Comparison of ENCODE assay signal across 1 cellular context in genomic region chr17:40417609-40418427, GRCh38.
A peak's percentile ranks its signal among the peaks of the same experiment; 100 is the strongest.
TF ChIP-seq lines count a peak whose summit lies in the region.

A gene with protein sequence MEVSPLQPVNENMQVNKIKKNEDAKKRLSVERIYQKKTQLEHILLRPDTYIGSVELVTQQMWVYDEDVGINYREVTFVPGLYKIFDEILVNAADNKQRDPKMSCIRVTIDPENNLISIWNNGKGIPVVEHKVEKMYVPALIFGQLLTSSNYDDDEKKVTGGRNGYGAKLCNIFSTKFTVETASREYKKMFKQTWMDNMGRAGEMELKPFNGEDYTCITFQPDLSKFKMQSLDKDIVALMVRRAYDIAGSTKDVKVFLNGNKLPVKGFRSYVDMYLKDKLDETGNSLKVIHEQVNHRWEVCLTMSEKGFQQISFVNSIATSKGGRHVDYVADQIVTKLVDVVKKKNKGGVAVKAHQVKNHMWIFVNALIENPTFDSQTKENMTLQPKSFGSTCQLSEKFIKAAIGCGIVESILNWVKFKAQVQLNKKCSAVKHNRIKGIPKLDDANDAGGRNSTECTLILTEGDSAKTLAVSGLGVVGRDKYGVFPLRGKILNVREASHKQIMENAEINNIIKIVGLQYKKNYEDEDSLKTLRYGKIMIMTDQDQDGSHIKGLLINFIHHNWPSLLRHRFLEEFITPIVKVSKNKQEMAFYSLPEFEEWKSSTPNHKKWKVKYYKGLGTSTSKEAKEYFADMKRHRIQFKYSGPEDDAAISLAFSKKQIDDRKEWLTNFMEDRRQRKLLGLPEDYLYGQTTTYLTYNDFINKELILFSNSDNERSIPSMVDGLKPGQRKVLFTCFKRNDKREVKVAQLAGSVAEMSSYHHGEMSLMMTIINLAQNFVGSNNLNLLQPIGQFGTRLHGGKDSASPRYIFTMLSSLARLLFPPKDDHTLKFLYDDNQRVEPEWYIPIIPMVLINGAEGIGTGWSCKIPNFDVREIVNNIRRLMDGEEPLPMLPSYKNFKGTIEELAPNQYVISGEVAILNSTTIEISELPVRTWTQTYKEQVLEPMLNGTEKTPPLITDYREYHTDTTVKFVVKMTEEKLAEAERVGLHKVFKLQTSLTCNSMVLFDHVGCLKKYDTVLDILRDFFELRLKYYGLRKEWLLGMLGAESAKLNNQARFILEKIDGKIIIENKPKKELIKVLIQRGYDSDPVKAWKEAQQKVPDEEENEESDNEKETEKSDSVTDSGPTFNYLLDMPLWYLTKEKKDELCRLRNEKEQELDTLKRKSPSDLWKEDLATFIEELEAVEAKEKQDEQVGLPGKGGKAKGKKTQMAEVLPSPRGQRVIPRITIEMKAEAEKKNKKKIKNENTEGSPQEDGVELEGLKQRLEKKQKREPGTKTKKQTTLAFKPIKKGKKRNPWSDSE (N-terminal part only) (minus strand): TSS chr17:40417896. CDS start chr17:40417791, 105 bp downstream.

TF ChIP-seq in GM12878, 131 proteins besides CTCF, POLR2A, EP300 and RAD21 (continued from another document and continues in another):
- TF ChIP-seq, protein P1, sequence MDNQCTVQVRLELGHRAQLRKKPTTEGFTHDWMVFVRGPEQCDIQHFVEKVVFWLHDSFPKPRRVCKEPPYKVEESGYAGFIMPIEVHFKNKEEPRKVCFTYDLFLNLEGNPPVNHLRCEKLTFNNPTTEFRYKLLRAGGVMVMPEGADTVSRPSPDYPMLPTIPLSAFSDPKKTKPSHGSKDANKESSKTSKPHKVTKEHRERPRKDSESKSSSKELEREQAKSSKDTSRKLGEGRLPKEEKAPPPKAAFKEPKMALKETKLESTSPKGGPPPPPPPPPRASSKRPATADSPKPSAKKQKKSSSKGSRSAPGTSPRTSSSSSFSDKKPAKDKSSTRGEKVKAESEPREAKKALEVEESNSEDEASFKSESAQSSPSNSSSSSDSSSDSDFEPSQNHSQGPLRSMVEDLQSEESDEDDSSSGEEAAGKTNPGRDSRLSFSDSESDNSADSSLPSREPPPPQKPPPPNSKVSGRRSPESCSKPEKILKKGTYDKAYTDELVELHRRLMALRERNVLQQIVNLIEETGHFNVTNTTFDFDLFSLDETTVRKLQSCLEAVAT (IDR thresholded peaks at IDR 0.05), result no peak
- TF ChIP-seq SRF (IDR thresholded peaks at IDR 0.05; ENCODE audit: low read depth in 2 of 2, low read length in 2 of 2) (0 out of 4 replicates have a peak, but pooled peaks of 1 of the 2 experiments have one; percentile 10), MEF2A (IDR thresholded peaks at IDR 0.05; ENCODE audit: insufficient read depth, low read depth, low read length) (no peak), CBX3 (IDR thresholded peaks at IDR 0.05; ENCODE audit: borderline replicate concordance, low read depth) (no peak), NR2C1 (IDR thresholded peaks at IDR 0.05) (no peak), CBFB (IDR thresholded peaks at IDR 0.05; ENCODE audit: low read depth) (peak; percentile 34; the same call in 1 of the 2 replicates), GATAD2B (conservative IDR thresholded peaks at IDR 0.05; ENCODE audit: low read depth) (peak; percentile 77), TCF7 (IDR thresholded peaks at IDR 0.05; ENCODE audit: borderline replicate concordance) (no peak), POU2F2 (IDR thresholded peaks at IDR 0.05; ENCODE audit: borderline replicate concordance, low read depth, low read length) (peak; percentile 52; the same call in 1 of the 3 replicates), ZBED1 (IDR thresholded peaks at IDR 0.05; ENCODE audit: borderline replicate concordance) (no peak), IRF4 (IDR thresholded peaks at IDR 0.05; ENCODE audit: low read depth, low read length) (no peak), SPI1 (IDR thresholded peaks at IDR 0.05; ENCODE audit: borderline replicate concordance, insufficient read depth, low read depth, low read length) (no peak), JUND (IDR thresholded peaks at IDR 0.05; ENCODE audit: low read depth, low read length) (no peak), PAX8 (IDR thresholded peaks at IDR 0.05) (no peak), ZNF384 (IDR thresholded peaks at IDR 0.05; ENCODE audit: borderline replicate concordance, low read depth, low read length) (no peak), MAX (IDR thresholded peaks at IDR 0.05; ENCODE audit: low read depth, low read length) (peak; percentile 50; the same call in 1 of the 2 replicates), JUNB (IDR thresholded peaks at IDR 0.05) (no peak), EGR1 (IDR thresholded peaks at IDR 0.05; ENCODE audit: borderline replicate concordance in 1 of 2, low read depth in 2 of 2, low read length in 2 of 2) (no peak), RELB (IDR thresholded peaks at IDR 0.05; ENCODE audit: low read depth) (peak; percentile 67), MYB (IDR thresholded peaks at IDR 0.05; ENCODE audit: borderline replicate concordance, low read depth, low read length) (no peak), BMI1 (IDR thresholded peaks at IDR 0.05; ENCODE audit: borderline replicate concordance) (no peak), NBN (IDR thresholded peaks at IDR 0.05) (0 out of 2 replicates have a peak, but pooled peaks have one; percentile 28), FOXM1 (IDR thresholded peaks at IDR 0.05; ENCODE audit: low read depth, low read length) (peak; percentile 98), ZSCAN29 (IDR thresholded peaks at IDR 0.05) (no peak), STAT3 (IDR thresholded peaks at IDR 0.05; ENCODE audit: low read depth, low read length) (no peak), CHD2 (IDR thresholded peaks at IDR 0.05; ENCODE audit: borderline replicate concordance, low read depth, low read length) (peak; percentile 97), BRCA1 (IDR thresholded peaks at IDR 0.05; ENCODE audit: low read depth, low read length) (0 out of 2 replicates have a peak, but pooled peaks have one; percentile 16), REST (IDR thresholded peaks at IDR 0.05; ENCODE audit: low read depth, low read length) (no peak), NFYA (IDR thresholded peaks at IDR 0.05; ENCODE audit: borderline replicate concordance, low read depth, low read length) (peak; percentile 99), CHD1 (IDR thresholded peaks at IDR 0.05; ENCODE audit: low read depth, low read length) (no peak), BHLHE40 (IDR thresholded peaks at IDR 0.05; ENCODE audit: borderline replicate concordance in 1 of 2, low read depth in 2 of 2, low read length in 1 of 2) (peak; percentile 51 to 76; a peak in 2 of 4 replicates), CEBPZ (IDR thresholded peaks at IDR 0.05; ENCODE audit: low read depth, low read length) (peak; percentile 80), YY1 (IDR thresholded peaks at IDR 0.05; ENCODE audit: low read depth, low read length) (no peak), MXI1 (IDR thresholded peaks at IDR 0.05; ENCODE audit: low read depth, low read length) (peak; percentile 83), KAT2A (conservative IDR thresholded peaks at IDR 0.05; ENCODE audit: control insufficient read depth, low read depth, low read length) (no peak), EZH2 (IDR thresholded peaks at IDR 0.05; ENCODE audit: borderline replicate concordance, control insufficient read depth, low read depth, low read length) (no peak), RBBP5 (conservative IDR thresholded peaks at IDR 0.05) (no peak), KLF5 (IDR thresholded peaks at IDR 0.05; ENCODE audit: partially characterized antibody) (no peak)
- TF ChIP-seq, protein P2, sequence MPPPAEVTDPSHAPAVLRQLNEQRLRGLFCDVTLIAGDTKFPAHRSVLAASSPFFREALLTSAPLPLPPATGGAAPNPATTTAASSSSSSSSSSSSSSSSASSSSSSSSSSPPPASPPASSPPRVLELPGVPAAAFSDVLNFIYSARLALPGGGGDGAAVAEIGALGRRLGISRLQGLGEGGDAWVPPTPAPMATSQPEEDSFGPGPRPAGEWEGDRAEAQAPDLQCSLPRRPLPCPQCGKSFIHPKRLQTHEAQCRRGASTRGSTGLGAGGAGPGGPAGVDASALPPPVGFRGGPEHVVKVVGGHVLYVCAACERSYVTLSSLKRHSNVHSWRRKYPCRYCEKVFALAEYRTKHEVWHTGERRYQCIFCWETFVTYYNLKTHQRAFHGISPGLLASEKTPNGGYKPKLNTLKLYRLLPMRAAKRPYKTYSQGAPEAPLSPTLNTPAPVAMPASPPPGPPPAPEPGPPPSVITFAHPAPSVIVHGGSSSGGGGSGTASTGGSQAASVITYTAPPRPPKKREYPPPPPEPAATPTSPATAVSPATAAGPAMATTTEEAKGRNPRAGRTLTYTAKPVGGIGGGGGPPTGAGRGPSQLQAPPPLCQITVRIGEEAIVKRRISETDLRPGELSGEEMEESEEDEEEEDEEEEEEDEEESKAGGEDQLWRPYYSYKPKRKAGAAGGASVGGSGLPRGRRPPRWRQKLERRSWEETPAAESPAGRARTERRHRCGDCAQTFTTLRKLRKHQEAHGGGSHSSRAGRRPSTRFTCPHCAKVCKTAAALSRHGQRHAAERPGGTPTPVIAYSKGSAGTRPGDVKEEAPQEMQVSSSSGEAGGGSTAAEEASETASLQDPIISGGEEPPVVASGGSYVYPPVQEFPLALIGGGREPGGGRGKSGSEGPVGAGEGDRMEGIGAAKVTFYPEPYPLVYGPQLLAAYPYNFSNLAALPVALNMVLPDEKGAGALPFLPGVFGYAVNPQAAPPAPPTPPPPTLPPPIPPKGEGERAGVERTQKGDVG (CRISPR knock-in tag; IDR thresholded peaks at IDR 0.05), result no peak
- TF ChIP-seq, protein P3, sequence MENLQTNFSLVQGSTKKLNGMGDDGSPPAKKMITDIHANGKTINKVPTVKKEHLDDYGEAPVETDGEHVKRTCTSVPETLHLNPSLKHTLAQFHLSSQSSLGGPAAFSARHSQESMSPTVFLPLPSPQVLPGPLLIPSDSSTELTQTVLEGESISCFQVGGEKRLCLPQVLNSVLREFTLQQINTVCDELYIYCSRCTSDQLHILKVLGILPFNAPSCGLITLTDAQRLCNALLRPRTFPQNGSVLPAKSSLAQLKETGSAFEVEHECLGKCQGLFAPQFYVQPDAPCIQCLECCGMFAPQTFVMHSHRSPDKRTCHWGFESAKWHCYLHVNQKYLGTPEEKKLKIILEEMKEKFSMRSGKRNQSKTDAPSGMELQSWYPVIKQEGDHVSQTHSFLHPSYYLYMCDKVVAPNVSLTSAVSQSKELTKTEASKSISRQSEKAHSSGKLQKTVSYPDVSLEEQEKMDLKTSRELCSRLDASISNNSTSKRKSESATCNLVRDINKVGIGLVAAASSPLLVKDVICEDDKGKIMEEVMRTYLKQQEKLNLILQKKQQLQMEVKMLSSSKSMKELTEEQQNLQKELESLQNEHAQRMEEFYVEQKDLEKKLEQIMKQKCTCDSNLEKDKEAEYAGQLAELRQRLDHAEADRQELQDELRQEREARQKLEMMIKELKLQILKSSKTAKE (IDR thresholded peaks at IDR 0.05; ENCODE audit: low read depth, poor library complexity, severe bottlenecking), result peak; percentile 98
